ENCODE assay signal across 23 cellular contexts in genomic region chr2:70517804-70518203, GRCh38. TPM values are rescaled to one million over a fixed set of nuclear protein-coding genes. Genes with fewer than 3 reads are reported as not detected.
"Had no signal": no experiment of that assay in that cellular context is flagged by ENCODE, and none has a peak within 500 bp of the region (broad histone marks: within the 10 kb centered on the region; RNA-seq: fewer than 3 reads in every experiment).

No MANE protein-coding gene starts in this region.

- DNase-seq: activated CD4-positive, alpha-beta T cell treated with anti-CD3 and anti-CD28 coated beads for 4 hours; activated CD8-positive, alpha-beta memory T cell treated with anti-CD3 and anti-CD28 coated beads, Interleukin-2, amount 50 U/mL, for 4 hours; activated CD8-positive, alpha-beta T cell treated with anti-CD3 and anti-CD28 coated beads for 36 hours; activated naive CD4-positive, alpha-beta T cell; activated T-cell treated with anti-CD3 and anti-CD28 coated beads, Interleukin-2, amount 50 U/mL, for 1 hour; aorta; caudate nucleus; MG63; MV-4-11; NCI-H1092 treated with DMSO at 0.1 percent for 48 hours; NCI-H1436; NCI-H1694 treated with DMSO at 0.1 percent for 48 hours; NCI-H2029 treated with DMSO at 0.1 percent for 48 hours; NCI-H345; NCI-H510A; NCI-H526 treated with DMSO at 0.1 percent for 48 hours; NCI-H82; RPMI8226; SHP77 had no signal

- H3K4me1 ChIP-seq: breast epithelium, SJSA1 had no signal

- H3K27me3 ChIP-seq: breast epithelium, MG63, SJSA1 had no signal

- ATAC-seq: activated CD4-positive, CD25-positive, alpha-beta regulatory T cell treated with anti-CD3 and anti-CD28 coated beads, Interleukin-2, amount 50 U/mL, for 24 hours; activated CD8-positive, alpha-beta T cell treated with anti-CD3 and anti-CD28 coated beads for 36 hours had no signal

- H3K9me3 ChIP-seq: breast epithelium, MG63, SJSA1 had no signal

- H3K27ac ChIP-seq: breast epithelium, SJSA1 had no signal

- H3K36me3 ChIP-seq: breast epithelium, MG63, SJSA1 had no signal

- H3K4me3 ChIP-seq: breast epithelium, MG63, SJSA1 had no signal

RNA-seq across cellular contexts. Expression of gene TGFA, which starts 35.8 kb away (rescaled TPM):
- total RNA-seq: OCI-LY7 had no signal
